1 cellular context compared by ENCODE assay signal in the genomic region with DNA sequence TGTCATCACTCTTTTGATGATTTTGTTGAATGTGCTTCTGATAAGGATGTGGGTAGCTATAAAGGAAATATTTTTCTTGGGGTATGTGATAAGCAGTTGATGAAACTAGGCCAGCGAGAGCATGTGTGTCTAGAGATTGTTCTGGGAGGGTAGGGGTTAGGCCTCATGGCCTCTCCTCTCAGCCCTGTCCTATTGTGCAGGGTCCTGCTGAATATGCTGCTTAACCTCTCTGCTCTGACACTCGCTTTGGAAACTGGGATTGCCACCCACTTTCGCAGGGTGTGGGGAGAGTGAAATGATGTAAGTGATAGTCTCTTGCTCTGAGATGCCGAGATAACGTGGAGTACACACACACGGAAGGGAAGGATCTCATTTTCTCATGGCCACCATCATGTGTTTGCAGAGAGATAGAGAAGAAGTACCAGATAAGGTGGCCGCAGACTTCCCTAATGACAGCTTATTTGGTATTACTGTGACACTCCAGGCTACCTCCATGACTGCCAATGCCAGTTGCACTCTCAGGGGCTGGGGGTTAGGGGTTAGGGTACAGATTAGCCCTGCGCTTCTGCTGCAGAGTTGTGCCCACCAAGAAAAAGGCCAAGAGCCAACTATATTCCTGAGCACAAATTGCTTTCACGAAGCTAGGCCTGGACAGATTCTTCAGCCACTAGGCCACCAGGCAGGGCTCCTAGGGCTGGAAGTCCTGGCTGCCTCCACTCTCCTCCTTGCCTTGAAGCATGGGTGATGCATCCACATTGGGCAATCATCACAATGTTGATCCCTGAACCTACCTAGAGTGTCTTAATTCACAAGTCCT.
TF ChIP-seq lines count a peak whose summit lies in the region.

No MANE protein-coding gene starts in this region.

TF ChIP-seq in H1, 55 proteins besides CTCF, POLR2A, EP300 and RAD21:
- TF ChIP-seq SP4 (IDR thresholded peaks at IDR 0.05; ENCODE audit: low read length) (no peak), CTBP2 (IDR thresholded peaks at IDR 0.05; ENCODE audit: borderline replicate concordance, insufficient read depth, insufficient read length, low read length) (no peak), ASH2L (IDR thresholded peaks at IDR 0.05; ENCODE audit: low read length) (no peak), TAF7 (optimal IDR thresholded peaks at IDR 0.05; ENCODE audit: borderline replicate concordance, low read depth, low read length) (no peak), SIX5 (IDR thresholded peaks at IDR 0.05; ENCODE audit: low read depth, low read length) (no peak), EGR1 (IDR thresholded peaks at IDR 0.05; ENCODE audit: borderline replicate concordance, low read depth, low read length) (no peak), SIN3A (conservative IDR thresholded peaks at IDR 0.05 in 1 of 2, IDR thresholded peaks at IDR 0.05 in 1 of 2; ENCODE audit: low read depth in 1 of 2, low read length in 2 of 2) (no peak), TEAD4 (IDR thresholded peaks at IDR 0.05; ENCODE audit: low read depth, low read length) (no peak), BCL11A (IDR thresholded peaks at IDR 0.05; ENCODE audit: low read depth in 2 of 2, low read length in 2 of 2) (no peak), GTF2F1 (IDR thresholded peaks at IDR 0.05; ENCODE audit: borderline replicate concordance, low read depth, low read length) (no peak), HDAC2 (IDR thresholded peaks at IDR 0.05; ENCODE audit: borderline replicate concordance in 1 of 2, low read depth in 2 of 2, low read length in 2 of 2) (no peak), BRCA1 (IDR thresholded peaks at IDR 0.05; ENCODE audit: low read depth, low read length) (no peak)
TF ChIP-seq in H1: peak in this region for 0.
